8 cellular contexts compared by ENCODE assay signal in the genomic region with DNA sequence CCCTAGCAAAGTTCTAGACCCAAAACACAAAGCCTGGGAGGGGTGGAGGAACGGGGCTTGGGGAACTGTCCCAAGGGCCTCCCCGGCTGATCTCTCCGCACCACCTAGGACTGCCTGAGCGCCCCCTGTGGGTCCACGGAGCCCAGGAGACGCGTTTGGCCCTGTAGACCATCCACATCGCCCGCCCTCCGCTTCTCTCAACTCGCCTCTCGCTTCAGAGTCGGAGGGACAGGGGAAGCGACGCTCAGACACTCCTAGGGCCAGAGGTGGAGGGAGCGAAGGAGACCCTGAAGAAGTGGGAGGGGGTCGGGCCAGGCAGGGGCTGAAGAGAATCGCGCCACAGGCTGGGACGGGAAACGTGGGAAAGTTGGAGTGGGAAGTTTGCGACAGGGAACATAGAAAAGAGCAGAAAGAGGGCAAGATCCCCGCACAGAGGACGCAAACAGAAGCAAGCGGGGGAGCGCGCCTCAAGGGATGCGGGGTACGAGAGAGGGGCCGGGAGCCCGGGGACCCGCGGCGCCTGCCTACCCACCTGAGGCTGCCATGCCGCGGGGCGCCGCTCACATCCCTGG. TPM values are rescaled to one million over a fixed set of nuclear protein-coding genes. Genes with fewer than 3 reads are reported as not detected.
DNase-seq lines count a peak whose midpoint lies in the region; ATAC-seq and TF ChIP-seq lines count a peak whose summit lies in the region.

No MANE protein-coding gene starts in this region.

- H2AFZ ChIP-seq in SK-N-SH (ENCODE audit: low read depth) = 0 out of 2 replicates have a peak overlapping the region, but pooled peaks have one; percentile 51

- H3K27ac Mint-ChIP-seq in immature natural killer cell = peak overlapping the region; percentile 91 to 99 (median 96)

- H3K4me1 Mint-ChIP-seq in immature natural killer cell = peaks cover 58 to 64% of the 10 kb centered on the region in 2 donors

- no peak overlapping the region for H3K9ac ChIP-seq in SK-N-SH

- intact Hi-C loops in ascending aorta (cut with DNase I) = no loop called here

- peaks cover 0 to 6% (median 0%) of the 10 kb centered on the region in 3 donors for H3K36me3 Mint-ChIP-seq in immature natural killer cell

- peak overlapping the region; percentile 88 for H3K4me2 ChIP-seq in SK-N-SH

- H3K9me3 Mint-ChIP-seq in immature natural killer cell = no peaks in the 10 kb centered on the region

- no peaks in the 10 kb centered on the region for H4K20me1 ChIP-seq in SK-N-SH (ENCODE audit: insufficient read depth)

- WGBS in SK-N-SH (ENCODE audit: low lambda C conversion rate) = 55% methylated on average over 30 of the region's 38 CpGs

- TF ChIP-seq CTCF in SK-N-SH (IDR thresholded peaks at IDR 0.05) (no peak; the same call in 1 of the 2 replicates), ascending aorta (IDR thresholded peaks at IDR 0.05) (peak in 2 of 3 experiments; percentile 7 to 37)

- no peak overlapping the region for H3K27ac ChIP-seq in SK-N-SH (ENCODE audit: low read depth in 2 of 2, low read length in 1 of 2)
- H3K27ac ChIP-seq in SJCRH30 = no peak overlapping the region
- H3K27ac ChIP-seq in ascending aorta = no peak overlapping the region

- POLR2A ChIA-PET in SK-N-SH (lab: Yijun Ruan, JAX) = no interaction called here

- no peak for TF ChIP-seq RAD21 in SK-N-SH (IDR thresholded peaks at IDR 0.05; ENCODE audit: low read length)

- peaks cover 18% of the 10 kb centered on the region for H3K27me3 ChIP-seq in SK-N-SH (ENCODE audit: insufficient read depth)
- H3K27me3 ChIP-seq in SJCRH30 = no peaks in the 10 kb centered on the region
- no peaks in the 10 kb centered on the region for H3K27me3 ChIP-seq in ascending aorta

- peak overlapping the region; percentile 52 to 59 for H3K4me3 ChIP-seq in SK-N-SH (ENCODE audit: low read depth in 2 of 2, low read length in 1 of 2)
- peak overlapping the region; percentile 67 for H3K4me3 ChIP-seq in SJCRH30
- peak overlapping the region; percentile 65 to 73 for H3K4me3 ChIP-seq in ascending aorta

- CTCF ChIA-PET in SK-N-SH (lab: Yijun Ruan, JAX) = no interaction called here

- no peaks in the 10 kb centered on the region for H3F3A ChIP-seq in SK-N-SH (replicated peaks; ENCODE audit: insufficient read depth)

- H3K9me3 ChIP-seq in SK-N-SH (no peaks in the 10 kb centered on the region), SJCRH30 (replicated peaks) (no peaks in the 10 kb centered on the region), ascending aorta (no peaks in the 10 kb centered on the region)

- DNase-seq in SK-N-SH (peak; percentile 50), SJCRH30 (peak; percentile 28 to 39), ascending aorta (ENCODE audit: low spot score in 2 of 2) (peak in 1 of 2 donors; percentile 75), immature natural killer cell (peak; percentile 69 to 73 (median 72)), G401 (ENCODE audit: low spot score) (no peak)
- DNase-seq in stimulated activated CD4-positive, alpha-beta T cell treated with anti-CD3 and anti-CD28 coated beads, Interleukin-15, amount 100 ng/mL, for 1 hour (ENCODE audit: low read depth in 1 of 2, low spot score in 1 of 2) = peak; percentile 12 to 33

- no peak for TF ChIP-seq EP300 in SK-N-SH (IDR thresholded peaks at IDR 0.05; ENCODE audit: borderline replicate concordance in 1 of 2, low read depth in 1 of 2, low read length in 1 of 2)

- H3K9me2 ChIP-seq in SK-N-SH = no peaks in the 10 kb centered on the region

- H3K4me1 ChIP-seq in SK-N-SH (ENCODE audit: control insufficient read depth in 1 of 2, insufficient read depth in 2 of 2, low read depth in 1 of 2, low read length in 1 of 2) (peaks cover 0 to 8% of the 10 kb centered on the region in 2 experiments; a peak in 1 of 4 replicates), SJCRH30 (peaks cover 4% of the 10 kb centered on the region; the same call in 1 of the 2 replicates), ascending aorta (peaks cover 0 to 6% of the 10 kb centered on the region in 2 donors)

- ATAC-seq in SK-N-SH treated with all-trans-retinoic acid at 6 μM for 48 hours (no peak), HG03159 (IDR thresholded peaks at IDR 0.05; ENCODE audit: unreplicated experiment) (peak; percentile 51)

- H3K4me3 Mint-ChIP-seq in immature natural killer cell = peak overlapping the region; percentile 96 to 100 (median 99)

- H3K79me2 ChIP-seq in SK-N-SH (ENCODE audit: insufficient read depth) = no peaks in the 10 kb centered on the region

- peaks cover 3 to 24% (median 5%) of the 10 kb centered on the region in 3 donors for H3K27me3 Mint-ChIP-seq in immature natural killer cell (ENCODE audit: low read depth in 3 of 3)

- H3K36me3 ChIP-seq in SK-N-SH (replicated peaks in 1 of 2; ENCODE audit: control insufficient read depth in 1 of 2, insufficient read depth in 2 of 2, low read length in 1 of 2) (no peaks in the 10 kb centered on the region), SJCRH30 (no peaks in the 10 kb centered on the region), ascending aorta (no peaks in the 10 kb centered on the region)

- in situ Hi-C loops in G401 (cut with HindIII; ENCODE audit: low sequenced_read_pairs) = no loop called here

TF ChIP-seq in SK-N-SH, 30 proteins besides CTCF, POLR2A, EP300 and RAD21:
- TF ChIP-seq ELF1 (IDR thresholded peaks at IDR 0.05) = no peak
- no peak for TF ChIP-seq YY1 (IDR thresholded peaks at IDR 0.05; ENCODE audit: low read depth)
- TF ChIP-seq, protein P1, sequence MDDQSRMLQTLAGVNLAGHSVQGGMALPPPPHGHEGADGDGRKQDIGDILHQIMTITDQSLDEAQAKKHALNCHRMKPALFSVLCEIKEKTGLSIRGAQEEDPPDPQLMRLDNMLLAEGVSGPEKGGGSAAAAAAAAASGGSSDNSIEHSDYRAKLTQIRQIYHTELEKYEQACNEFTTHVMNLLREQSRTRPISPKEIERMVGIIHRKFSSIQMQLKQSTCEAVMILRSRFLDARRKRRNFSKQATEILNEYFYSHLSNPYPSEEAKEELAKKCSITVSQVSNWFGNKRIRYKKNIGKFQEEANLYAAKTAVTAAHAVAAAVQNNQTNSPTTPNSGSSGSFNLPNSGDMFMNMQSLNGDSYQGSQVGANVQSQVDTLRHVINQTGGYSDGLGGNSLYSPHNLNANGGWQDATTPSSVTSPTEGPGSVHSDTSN (IDR thresholded peaks at IDR 0.05) = no peak

TF ChIP-seq in SK-N-SH treated with all-trans-retinoic acid at 6 μM for 48 hours, 23 proteins besides CTCF, POLR2A, EP300 and RAD21 (continues in another document):
- TF ChIP-seq TOX (CRISPR knock-in tag; IDR thresholded peaks at IDR 0.05; ENCODE audit: borderline replicate concordance) (no peak), GLIS3 (CRISPR knock-in tag; IDR thresholded peaks at IDR 0.05) (no peak), BACH2 (CRISPR knock-in tag; IDR thresholded peaks at IDR 0.05; ENCODE audit: borderline replicate concordance) (no peak), PPARA (CRISPR knock-in tag; IDR thresholded peaks at IDR 0.05; ENCODE audit: borderline replicate concordance) (no peak), ARNTL (CRISPR knock-in tag; IDR thresholded peaks at IDR 0.05; ENCODE audit: borderline replicate concordance, low read depth) (no peak), ZNF8 (CRISPR knock-in tag; IDR thresholded peaks at IDR 0.05) (no peak), TSHZ2 (CRISPR knock-in tag; IDR thresholded peaks at IDR 0.05) (no peak), ZFP30 (CRISPR knock-in tag; IDR thresholded peaks at IDR 0.05) (no peak), SNAI2 (CRISPR knock-in tag; IDR thresholded peaks at IDR 0.05) (no peak)
- TF ChIP-seq, protein P2, sequence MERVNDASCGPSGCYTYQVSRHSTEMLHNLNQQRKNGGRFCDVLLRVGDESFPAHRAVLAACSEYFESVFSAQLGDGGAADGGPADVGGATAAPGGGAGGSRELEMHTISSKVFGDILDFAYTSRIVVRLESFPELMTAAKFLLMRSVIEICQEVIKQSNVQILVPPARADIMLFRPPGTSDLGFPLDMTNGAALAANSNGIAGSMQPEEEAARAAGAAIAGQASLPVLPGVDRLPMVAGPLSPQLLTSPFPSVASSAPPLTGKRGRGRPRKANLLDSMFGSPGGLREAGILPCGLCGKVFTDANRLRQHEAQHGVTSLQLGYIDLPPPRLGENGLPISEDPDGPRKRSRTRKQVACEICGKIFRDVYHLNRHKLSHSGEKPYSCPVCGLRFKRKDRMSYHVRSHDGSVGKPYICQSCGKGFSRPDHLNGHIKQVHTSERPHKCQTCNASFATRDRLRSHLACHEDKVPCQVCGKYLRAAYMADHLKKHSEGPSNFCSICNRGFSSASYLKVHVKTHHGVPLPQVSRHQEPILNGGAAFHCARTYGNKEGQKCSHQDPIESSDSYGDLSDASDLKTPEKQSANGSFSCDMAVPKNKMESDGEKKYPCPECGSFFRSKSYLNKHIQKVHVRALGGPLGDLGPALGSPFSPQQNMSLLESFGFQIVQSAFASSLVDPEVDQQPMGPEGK (CRISPR knock-in tag; IDR thresholded peaks at IDR 0.05; ENCODE audit: borderline replicate concordance) = no peak

RNA-seq across cellular contexts. Expression of gene PIK3AP1, which starts 0.4 kb away (rescaled TPM):
- polyA plus RNA-seq in SK-N-SH (2012; rRNA removed) (0.07 and 0.08 TPM in 2 replicates), immature natural killer cell (100 to 1,000 TPM in 1 of 3 donors, 10 to 100 TPM in 2; 87.4 to 186 (median 98.3) TPM)
- polyA plus RNA-seq in SK-N-SH (2012; cell fraction: cytosol; rRNA removed) = 0.06 and 0.17 TPM in 2 replicates
- polyA plus RNA-seq in SK-N-SH (2012; cell fraction: nucleus; rRNA removed) = 0.02 TPM in 2 replicates
- 5.6 and 7.1 TPM in 2 replicates for total RNA-seq in SJCRH30 (2014; rRNA removed; shearing (Covaris generic))
- 5.9 TPM for total RNA-seq in ascending aorta
- 0.51 and 0.62 TPM in 2 replicates for total RNA-seq in G401 (2014; rRNA removed; shearing (Covaris generic))
